In genomic region chr2:64023485-64024258, GRCh38 we compare ENCODE assay signal across 1 cellular context.
A peak's percentile ranks its signal among the peaks of the same experiment; 100 is the strongest.
TF ChIP-seq lines count a peak whose summit lies in the region.

No MANE protein-coding gene starts in this region.

TF ChIP-seq in HepG2, 621 proteins besides CTCF, POLR2A, EP300 and RAD21 (continued from another document and continues in another):
- TF ChIP-seq ZNF281 (CRISPR knock-in tag; IDR thresholded peaks at IDR 0.05; ENCODE audit: borderline replicate concordance) (no peak), ZC3H4 (CRISPR knock-in tag; IDR thresholded peaks at IDR 0.05; ENCODE audit: borderline replicate concordance) (0 out of 2 replicates have a peak, but pooled peaks have one; percentile 44), MYNN (CRISPR knock-in tag; IDR thresholded peaks at IDR 0.05; ENCODE audit: low read depth) (no peak), TRIM22 (IDR thresholded peaks at IDR 0.05) (no peak), MIER3 (CRISPR knock-in tag; IDR thresholded peaks at IDR 0.05; ENCODE audit: borderline replicate concordance) (no peak), SIX4 (CRISPR knock-in tag; IDR thresholded peaks at IDR 0.05) (no peak; the same call in 1 of the 2 replicates), ZNF558 (CRISPR knock-in tag; IDR thresholded peaks at IDR 0.05; ENCODE audit: borderline replicate concordance) (peak; percentile 54; the same call in 1 of the 2 replicates), ZNF83 (CRISPR knock-in tag; IDR thresholded peaks at IDR 0.05; ENCODE audit: borderline replicate concordance) (no peak), TCF7 (IDR thresholded peaks at IDR 0.05; ENCODE audit: low read depth) (peak; percentile 72), CSRNP1 (CRISPR knock-in tag; IDR thresholded peaks at IDR 0.05) (0 out of 2 replicates have a peak, but pooled peaks have one; percentile 40), AKAP8 (CRISPR knock-in tag; IDR thresholded peaks at IDR 0.05) (no peak), ZEB1 (IDR thresholded peaks at IDR 0.05; ENCODE audit: insufficient replicate concordance, low read depth) (no peak), NFE2L2 (IDR thresholded peaks at IDR 0.05; ENCODE audit: low read length) (no peak), SUZ12 (IDR thresholded peaks at IDR 0.05; ENCODE audit: low read depth, low read length) (no peak), PHF5A (CRISPR knock-in tag; IDR thresholded peaks at IDR 0.05; ENCODE audit: low read depth, unreplicated experiment) (peak; percentile 3), AKNA (CRISPR knock-in tag; IDR thresholded peaks at IDR 0.05; ENCODE audit: borderline replicate concordance) (no peak), ZNF207 (IDR thresholded peaks at IDR 0.05; ENCODE audit: borderline replicate concordance) (no peak), ZNF619 (CRISPR knock-in tag; IDR thresholded peaks at IDR 0.05) (no peak), TFDP2 (CRISPR knock-in tag; IDR thresholded peaks at IDR 0.05) (no peak), IKZF5 (CRISPR knock-in tag; IDR thresholded peaks at IDR 0.05) (no peak), SAP130 (CRISPR knock-in tag; IDR thresholded peaks at IDR 0.05; ENCODE audit: low read depth) (no peak), ZNF256 (CRISPR knock-in tag; conservative IDR thresholded peaks at IDR 0.05) (no peak), RFXAP (CRISPR knock-in tag; IDR thresholded peaks at IDR 0.05; ENCODE audit: borderline replicate concordance) (no peak), BCL3 (CRISPR knock-in tag; IDR thresholded peaks at IDR 0.05) (peak; percentile 60; the same call in 1 of the 2 replicates), PITX1 (CRISPR knock-in tag; IDR thresholded peaks at IDR 0.05) (peak; percentile 96), TCF12 (IDR thresholded peaks at IDR 0.05) (no peak), TCF12 (CRISPR knock-in tag; IDR thresholded peaks at IDR 0.05) (0 out of 2 replicates have a peak, but pooled peaks have one; percentile 41), PBX2 (CRISPR knock-in tag; IDR thresholded peaks at IDR 0.05) (no peak), CEBPG (CRISPR knock-in tag; IDR thresholded peaks at IDR 0.05) (0 out of 2 replicates have a peak, but pooled peaks have one; percentile 1), MBD4 (IDR thresholded peaks at IDR 0.05; ENCODE audit: borderline replicate concordance, low read length) (no peak), TEF (CRISPR knock-in tag; IDR thresholded peaks at IDR 0.05) (no peak), ATF7 (IDR thresholded peaks at IDR 0.05) (no peak), ATF7 (CRISPR knock-in tag; IDR thresholded peaks at IDR 0.05) (no peak), ZBTB39 (CRISPR knock-in tag; IDR thresholded peaks at IDR 0.05) (no peak), NFKBIZ (CRISPR knock-in tag; IDR thresholded peaks at IDR 0.05) (0 out of 2 replicates have a peak, but pooled peaks have one; percentile 16), SNAI1 (CRISPR knock-in tag; IDR thresholded peaks at IDR 0.05; ENCODE audit: borderline replicate concordance) (peak; percentile 47; the same call in 1 of the 2 replicates), UBTF (CRISPR knock-in tag; IDR thresholded peaks at IDR 0.05) (no peak; the same call in 1 of the 2 replicates), ZNF556 (CRISPR knock-in tag; IDR thresholded peaks at IDR 0.05; ENCODE audit: borderline replicate concordance) (0 out of 2 replicates have a peak, but pooled peaks have one; percentile 70)
